Comparison of ENCODE assay signal across 20 cellular contexts in genomic region chr4:175514174-175514573, GRCh38.
DNase-seq lines count a peak whose midpoint lies in the region; FAIRE-seq and TF ChIP-seq lines count a peak whose summit lies in the region.
"Had no signal": no experiment of that assay in that cellular context is flagged by ENCODE, and none has a peak within 500 bp of the region (broad histone marks: within the 10 kb centered on the region; RNA-seq: fewer than 3 reads in every experiment).

No MANE protein-coding gene starts in this region.

- H3K4me1 ChIP-seq in thyroid gland: no peaks in the 10 kb centered on the region
- H3K4me1 ChIP-seq: HAP-1, SJSA1 had no signal

- intact Hi-C loops in thyroid gland (cut with DNase I) (no loop called here), lower leg skin (cut with DNase I; ENCODE audit: low total_unique reads) (no loop called here)

- H3K27ac ChIP-seq in thyroid gland: no peak overlapping the region
- H3K27ac ChIP-seq: SJSA1 had no signal

- H3K4me3 ChIP-seq in epithelial cell of proximal tubule (ENCODE audit: low read depth, low read length): no peak overlapping the region
- H3K4me3 ChIP-seq in thyroid gland (replicated peaks in 1 of 3): no peak overlapping the region
- H3K4me3 ChIP-seq in lower leg skin (ENCODE audit: low read depth, poor library complexity, severe bottlenecking): no peak overlapping the region
- H3K4me3 ChIP-seq: GM23338, HAP-1, SJSA1 had no signal

- TF ChIP-seq CTCF in epithelial cell of proximal tubule (conservative IDR thresholded peaks at IDR 0.05; ENCODE audit: low read depth, low read length): no peak
- TF ChIP-seq CTCF in thyroid gland (IDR thresholded peaks at IDR 0.05): no peak
- TF ChIP-seq CTCF in lower leg skin (IDR thresholded peaks at IDR 0.05): no peak

- TF ChIP-seq POLR2A in thyroid gland (IDR thresholded peaks at IDR 0.05): no peak
- TF ChIP-seq POLR2A in lower leg skin (IDR thresholded peaks at IDR 0.05): no peak

- DNase-seq in NCI-H69 (lab: John Stamatoyannopoulos, UW): peak; percentile 48
- DNase-seq in RCC 7860 (ENCODE audit: low spot score): peak; percentile 26
- DNase-seq in epithelial cell of proximal tubule (ENCODE audit: low read depth): peak; percentile 40
- DNase-seq in renal cortical epithelial cell (ENCODE audit: low read depth): peak; percentile 13
- no peak for DNase-seq in thyroid gland
- no peak for DNase-seq in HuH-7.5 (ENCODE audit: low spot score)
- no peak for DNase-seq in lower leg skin (ENCODE audit: low spot score in 2 of 2)
- DNase-seq: DMS153, DND-41, HFFc6, KBM-7, NCI-H2029, NCI-H446, NCI-H524 treated with DMSO at 0.1 percent for 48 hours, PC-3 had no signal

- 85 to 86% methylated on average over 5 of the region's 5 CpGs for WGBS in thyroid gland, 2 donors
- 79 to 80% methylated on average over 5 of the region's 5 CpGs for WGBS in lower leg skin, 2 donors

- H3K27me3 ChIP-seq in thyroid gland: no peaks in the 10 kb centered on the region
- H3K27me3 ChIP-seq: SJSA1 had no signal

- no peaks in the 10 kb centered on the region for H3K36me3 ChIP-seq in thyroid gland
- H3K36me3 ChIP-seq: HAP-1, SJSA1 had no signal

- no peak for FAIRE-seq in RCC 7860 (lab: Jason Lieb, UNC)
- FAIRE-seq: GM18507, HTR-8/SVneo had no signal

- no peaks in the 10 kb centered on the region for H3K9me3 ChIP-seq in thyroid gland
- H3K9me3 ChIP-seq: HAP-1, SJSA1 had no signal

Comparison
In these comparisons a context has a peak if more than half of its experiments do, and no peak if none do; other contexts are left out.
1. DNase-seq: peak in NCI-H69 (single experiment), RCC 7860 (single experiment), epithelial cell of proximal tubule (single experiment) and renal cortical epithelial cell (single experiment); none in thyroid gland (0 of 2), HuH-7.5 (single experiment) and lower leg skin (0 of 2).